ENCODE assay signal across 10 cellular contexts in the genomic region with DNA sequence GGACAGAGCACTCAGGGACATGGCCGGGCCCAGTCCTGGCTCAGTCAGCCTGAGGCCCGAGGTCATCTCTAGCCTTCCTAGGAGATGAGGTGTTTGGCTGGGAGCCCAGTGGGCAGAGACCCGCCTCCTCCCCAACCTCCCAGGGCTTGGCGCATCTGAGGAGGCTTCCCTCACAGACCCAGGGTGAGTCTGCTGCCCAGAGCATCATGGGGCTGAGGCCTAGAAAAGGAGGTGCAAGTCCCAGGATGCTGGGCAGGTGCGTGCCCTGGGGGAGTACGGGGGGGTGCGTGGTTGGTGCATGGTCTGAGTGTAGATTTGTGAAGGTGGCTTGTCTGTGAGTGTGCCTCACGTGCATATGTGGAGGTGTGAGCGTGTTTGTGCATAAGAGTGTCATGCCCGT. TPM values are rescaled to one million over a fixed set of nuclear protein-coding genes. Genes with fewer than 3 reads are reported as not detected.
DNase-seq lines count a peak whose midpoint lies in the region; ATAC-seq and TF ChIP-seq lines count a peak whose summit lies in the region.
"Had no signal": no experiment of that assay in that cellular context is flagged by ENCODE, and none has a peak within 500 bp of the region (broad histone marks: within the 10 kb centered on the region; RNA-seq: fewer than 3 reads in every experiment).

No MANE protein-coding gene starts in this region.

- in situ Hi-C loops in SK-MEL-5 (cut with HindIII; ENCODE audit: low pct_unique_long_range_greater_than_20kb, low sequenced_read_pairs): no loop called here

- H3K36me3 ChIP-seq in heart right ventricle: no peaks in the 10 kb centered on the region

- DNase-seq in A172 (ENCODE audit: low spot score): peak; percentile 88
- peak; percentile 85 for DNase-seq in GM04504 (ENCODE audit: low read depth)
- DNase-seq in SK-MEL-5 (ENCODE audit: low read depth, low spot score): peak; percentile 72
- peak; percentile 78 for DNase-seq in fibroblast of the conjunctiva (ENCODE audit: low read depth)
- no peak for DNase-seq in heart right ventricle
- DNase-seq in DMS79 (lab: John Stamatoyannopoulos, UW): no peak
- DNase-seq: NK-92 treated with Interleukin-12 subunit alpha and Interleukin-12 subunit beta, amount 100 ng/mL, for 24 hours had no signal

- peaks cover 0 to 70% (median 60%) of the 10 kb centered on the region in 7 donors for H3K27me3 ChIP-seq in heart right ventricle

- no peak overlapping the region for H3K4me3 ChIP-seq in heart right ventricle

- 71 to 77% methylated on average over 10 of the region's 10 CpGs for WGBS in heart right ventricle, 2 donors

- intact Hi-C loops in heart right ventricle (cut with DNase I): no loop called here

- H3K27ac ChIP-seq in heart right ventricle: no peak overlapping the region

- H3K9me3 ChIP-seq in heart right ventricle: peaks cover 0 to 5% (median 0%) of the 10 kb centered on the region in 11 donors

- TF ChIP-seq CTCF in heart right ventricle (IDR thresholded peaks at IDR 0.05): no peak

- peaks cover 0 to 19% (median 0%) of the 10 kb centered on the region in 9 donors for H3K4me1 ChIP-seq in heart right ventricle

- ATAC-seq in HG03175 (IDR thresholded peaks at IDR 0.05; ENCODE audit: unreplicated experiment) (no peak), heart right ventricle (no peak), HG03460 (IDR thresholded peaks at IDR 0.05; ENCODE audit: unreplicated experiment) (no peak)

RNA-seq across cellular contexts. Expression of a gene that starts 4.7 kb away (rescaled TPM):
- total RNA-seq in A172 (2014; rRNA removed; shearing (Covaris generic)): 1.1 and 2.0 TPM in 2 replicates
- total RNA-seq in SK-MEL-5 (2014; rRNA removed; shearing (Covaris generic)): 0.67 TPM in 1 of 2 replicates, not detected in the other
- not detected in 2 replicates for polyA plus RNA-seq in SK-MEL-5 (2015; cell fraction: cytosol; rRNA removed)
- polyA plus RNA-seq in SK-MEL-5 (2015; cell fraction: nucleus; rRNA removed): not detected in 2 replicates
- total RNA-seq in heart right ventricle: 1 to 10 TPM in 1 of 10 donors, under 1 TPM in 1, not detected in 8; 0.38 to 1.3 TPM
- polyA plus RNA-seq in heart right ventricle: 1 to 10 TPM in 1 of 2 donors, not detected in 1; 1.3 TPM
- total RNA-seq: frontal cortex had no signal

RNA-seq across cellular contexts. Expression of a gene that starts 14.7 kb away (rescaled TPM):
- 5.7 and 6.8 TPM in 2 replicates for total RNA-seq in A172 (2014; rRNA removed; shearing (Covaris generic))
- 70.6 and 85.2 TPM in 2 replicates for total RNA-seq in SK-MEL-5 (2014; rRNA removed; shearing (Covaris generic))
- polyA plus RNA-seq in SK-MEL-5 (2015; cell fraction: cytosol; rRNA removed): 94.2 and 97.1 TPM in 2 replicates
- polyA plus RNA-seq in SK-MEL-5 (2015; cell fraction: nucleus; rRNA removed): 42.6 and 70.8 TPM in 2 replicates
- total RNA-seq in heart right ventricle: under 1 TPM; 0.12 to 0.57 (median 0.27) TPM
- polyA plus RNA-seq in heart right ventricle: under 1 TPM; 0.22 to 0.26 TPM
- total RNA-seq: frontal cortex had no signal

RNA-seq across cellular contexts. Expression of a gene that starts 14.7 kb away (rescaled TPM):
- 42.0 and 58.8 TPM in 2 replicates for total RNA-seq in A172 (2014; rRNA removed; shearing (Covaris generic))
- total RNA-seq in SK-MEL-5 (2014; rRNA removed; shearing (Covaris generic)): 96.8 and 106 TPM in 2 replicates
- 175 and 176 TPM in 2 replicates for polyA plus RNA-seq in SK-MEL-5 (2015; cell fraction: cytosol; rRNA removed)
- 536 and 646 TPM in 2 replicates for polyA plus RNA-seq in SK-MEL-5 (2015; cell fraction: nucleus; rRNA removed)
- total RNA-seq in heart right ventricle: 10 to 100 TPM; 12.6 to 21.6 (median 17.9) TPM
- polyA plus RNA-seq in heart right ventricle: 10 to 100 TPM; 36.0 to 51.8 TPM

RNA-seq across cellular contexts. Expression of a gene that starts 14.8 kb away (rescaled TPM):
- total RNA-seq in A172 (2014; rRNA removed; shearing (Covaris generic)): 89.3 and 93.9 TPM in 2 replicates
- total RNA-seq in SK-MEL-5 (2014; rRNA removed; shearing (Covaris generic)): 139 TPM in 2 replicates
- 237 and 288 TPM in 2 replicates for polyA plus RNA-seq in SK-MEL-5 (2015; cell fraction: cytosol; rRNA removed)
- polyA plus RNA-seq in SK-MEL-5 (2015; cell fraction: nucleus; rRNA removed): 271 and 306 TPM in 2 replicates
- 100 to 1,000 TPM in 5 of 10 donors, 10 to 100 TPM in 5; 85.8 to 115 (median 98.8) TPM for total RNA-seq in heart right ventricle
- 10 to 100 TPM; 30.7 to 40.3 TPM for polyA plus RNA-seq in heart right ventricle

RNA-seq across cellular contexts. Expression of a gene that starts 14.8 kb away (rescaled TPM):
- total RNA-seq in A172 (2014; rRNA removed; shearing (Covaris generic)): 18.5 and 21.7 TPM in 2 replicates
- total RNA-seq in SK-MEL-5 (2014; rRNA removed; shearing (Covaris generic)): 52.0 and 56.8 TPM in 2 replicates
- 55.8 and 57.3 TPM in 2 replicates for polyA plus RNA-seq in SK-MEL-5 (2015; cell fraction: cytosol; rRNA removed)
- 40.3 and 45.4 TPM in 2 replicates for polyA plus RNA-seq in SK-MEL-5 (2015; cell fraction: nucleus; rRNA removed)
- 1 to 10 TPM; 3.4 to 9.7 (median 5.4) TPM for total RNA-seq in heart right ventricle
- polyA plus RNA-seq in heart right ventricle: 10 to 100 TPM; 11.3 to 14.4 TPM

Comparison
In these comparisons a context has a peak if more than half of its experiments do, and no peak if none do; other contexts are left out.
1. DNase-seq: peak in A172 (single experiment), GM04504 (single experiment), SK-MEL-5 (single experiment) and fibroblast of the conjunctiva (single experiment); none in heart right ventricle (0 of 2) and DMS79 (single experiment).